Comparison of ENCODE assay signal across 31 cellular contexts in the genomic region with DNA sequence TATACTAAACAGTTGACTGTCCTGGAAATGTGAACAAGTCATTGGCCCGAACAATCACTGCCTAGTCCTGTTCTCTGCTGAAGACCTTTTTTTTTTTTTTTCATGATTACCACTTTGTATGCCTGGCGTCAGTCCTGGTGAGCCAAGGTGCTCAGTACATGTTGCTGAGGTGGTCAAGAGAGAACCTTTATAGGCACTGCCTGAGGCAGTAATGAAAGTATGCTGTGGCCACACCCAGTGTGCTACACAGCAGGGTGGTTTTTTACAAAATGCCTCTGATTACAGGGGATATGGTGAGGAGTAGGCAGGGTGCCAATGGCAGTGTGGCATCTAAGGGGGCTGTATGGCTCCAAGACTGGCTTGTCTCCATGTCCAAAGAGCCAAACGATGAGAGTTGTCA.
"Had no signal": no experiment of that assay in that cellular context is flagged by ENCODE, and none has a peak within 500 bp of the region (broad histone marks: within the 10 kb centered on the region; RNA-seq: fewer than 3 reads in every experiment).

No MANE protein-coding gene starts in this region.

- H3K27me3 ChIP-seq: brain microvascular endothelial cell, cardiac muscle cell, SJCRH30 had no signal

- H3K36me3 ChIP-seq: brain microvascular endothelial cell, cardiac muscle cell, SJCRH30, WERI-Rb-1 had no signal

- H3K9me3 ChIP-seq: SJCRH30 had no signal

- ATAC-seq: activated CD8-positive, alpha-beta T cell treated with anti-CD3 and anti-CD28 coated beads for 36 hours; activated T-cell treated with anti-CD3 and anti-CD28 coated beads, Interleukin-2, amount 50 U/mL, for 72 hours; activated T-helper 17 cell treated with anti-CD3 and anti-CD28 coated beads, Interleukin-2, amount 50 U/mL, for 72 hours had no signal

- H3K4me1 ChIP-seq: SJCRH30 had no signal

- DNase-seq: activated CD4-positive, alpha-beta T cell treated with anti-CD3 and anti-CD28 coated beads, Interleukin-2, amount 10 ng/mL, durations not matched to agents 24 days and 14 days; activated CD4-positive, alpha-beta T cell treated with anti-CD3 and anti-CD28 coated beads, Interleukin-2, amount 50 U/mL, for 4 hours; activated CD8-positive, alpha-beta T cell treated with anti-CD3 and anti-CD28 coated beads for 36 hours; activated effector memory CD4-positive, alpha-beta T cell treated with anti-CD3 and anti-CD28 coated beads, Interleukin-2, amount 50 U/mL, for 16 hours; activated naive CD4-positive, alpha-beta T cell; activated naive CD4-positive, alpha-beta T cell treated with anti-CD3 and anti-CD28 coated beads, Interleukin-2, amount 50 U/mL, for 16 hours; activated naive CD8-positive, alpha-beta T cell treated with anti-CD3 and anti-CD28 coated beads for 36 hours; activated T-cell treated with anti-CD3 and anti-CD28 coated beads, Interleukin-2, amount 50 U/mL, for 1 hour; activated T-cell treated with anti-CD3 and anti-CD28 coated beads, Interleukin-2, amount 50 U/mL, for 72 hours; amniotic stem cell; aorta; brain microvascular endothelial cell; Kasumi-1; KG1; NCI-H1092 treated with DMSO at 0.1 percent for 48 hours; NCI-H1417 treated with DMSO at 0.1 percent for 48 hours; NCI-H187 treated with DMSO at 0.1 percent for 48 hours; NCI-H2171 treated with DMSO at 0.1 percent for 48 hours; NCI-H2227 treated with DMSO at 0.1 percent for 48 hours; NCI-H446; NCI-H510A treated with DMSO at 0.1 percent for 48 hours; NCI-H526 treated with DMSO at 0.1 percent for 48 hours; SHP77; SJCRH30; T1000; WERI-Rb-1 had no signal

- H3K4me3 ChIP-seq: cardiac muscle cell, PC-9, SJCRH30, SK-N-MC had no signal

- H3K27ac ChIP-seq: brain microvascular endothelial cell, cardiac muscle cell, PC-9, RWPE1, SJCRH30, SK-N-MC, WERI-Rb-1 had no signal

- H2AFZ ChIP-seq: PC-9 had no signal

- H3K4me2 ChIP-seq: PC-9 had no signal
